In genomic region chr14:53042480-53042879, GRCh38 we compare ENCODE assay signal across 15 cellular contexts.
DNase-seq lines count a peak whose midpoint lies in the region; ATAC-seq, FAIRE-seq and TF ChIP-seq lines count a peak whose summit lies in the region.
"Had no signal": no experiment of that assay in that cellular context is flagged by ENCODE, and none has a peak within 500 bp of the region (broad histone marks: within the 10 kb centered on the region; RNA-seq: fewer than 3 reads in every experiment).

No MANE protein-coding gene starts in this region.

- H3K36me3 ChIP-seq in hepatocyte (replicated peaks; ENCODE audit: insufficient read depth, low read depth): no peaks in the 10 kb centered on the region

- H3K4me1 Mint-ChIP-seq in WTC11: no peaks in the 10 kb centered on the region
- H3K4me1 Mint-ChIP-seq: activated naive CD8-positive, alpha-beta T cell treated with anti-CD3 and anti-CD28 coated beads, Interleukin-2, amount 50 U/mL, for 24 hours had no signal

- H3K27me3 Mint-ChIP-seq in WTC11 (ENCODE audit: low read depth): no peaks in the 10 kb centered on the region
- H3K27me3 Mint-ChIP-seq: activated naive CD8-positive, alpha-beta T cell treated with anti-CD3 and anti-CD28 coated beads, Interleukin-2, amount 50 U/mL, for 24 hours; dendritic cell treated with granulocyte-macrophage colony-stimulating factor and Interleukin-4, amounts not matched to agents 40 ng/mL and 50 ng/mL, for 4 days had no signal

- H3K27ac Mint-ChIP-seq in WTC11: no peak overlapping the region
- H3K27ac Mint-ChIP-seq: activated naive CD8-positive, alpha-beta T cell treated with anti-CD3 and anti-CD28 coated beads, Interleukin-2, amount 50 U/mL, for 24 hours; activated T-cell treated with anti-CD3 and anti-CD28 coated beads, Interleukin-2, amount 50 U/mL, for 72 hours; dendritic cell treated with granulocyte-macrophage colony-stimulating factor and Interleukin-4, amounts not matched to agents 40 ng/mL and 50 ng/mL, for 4 days had no signal

- no peak overlapping the region for H3K4me3 Mint-ChIP-seq in WTC11
- H3K4me3 Mint-ChIP-seq: activated naive CD8-positive, alpha-beta T cell treated with anti-CD3 and anti-CD28 coated beads, Interleukin-2, amount 50 U/mL, for 24 hours; activated T-cell treated with anti-CD3 and anti-CD28 coated beads, Interleukin-2, amount 50 U/mL, for 72 hours; dendritic cell treated with granulocyte-macrophage colony-stimulating factor and Interleukin-4, amounts not matched to agents 40 ng/mL and 50 ng/mL, for 4 days had no signal

- CTCF ChIA-PET in WTC11 (lab: Charles Lee): no interaction called here

- DNase-seq in D721Med (ENCODE audit: insufficient read length, low spot score): no peak
- DNase-seq in choroid plexus epithelial cell (ENCODE audit: low read depth): peak; percentile 90
- DNase-seq in hepatocyte (ENCODE audit: low spot score): no peak
- DNase-seq in sciatic nerve (ENCODE audit: low spot score): no peak
- DNase-seq in T1000 (lab: John Stamatoyannopoulos, UW): no peak
- no peak for DNase-seq in WTC11 (ENCODE audit: low spot score)
- DNase-seq in SHP77 (lab: John Stamatoyannopoulos, UW): no peak
- DNase-seq: activated CD4-positive, alpha-beta T cell treated with anti-CD3 and anti-CD28 coated beads, Interleukin-2, amount 50 U/mL, for 48 hours; activated naive CD8-positive, alpha-beta T cell treated with anti-CD3 and anti-CD28 coated beads, Interleukin-2, amount 50 U/mL, for 24 hours; activated T-cell treated with anti-CD3 and anti-CD28 coated beads, Interleukin-2, amount 50 U/mL, for 72 hours; NCI-H1436 treated with DMSO at 0.1 percent for 48 hours had no signal

- TF ChIP-seq CTCF in D721Med (IDR thresholded peaks at IDR 0.05; ENCODE audit: insufficient read depth, missing control alignments) (no peak), choroid plexus epithelial cell (conservative IDR thresholded peaks at IDR 0.05; ENCODE audit: low read depth, low read length) (no peak), hepatocyte (IDR thresholded peaks at IDR 0.05; ENCODE audit: poor library complexity) (no peak), WTC11 (IDR thresholded peaks at IDR 0.05) (no peak)

- no peaks in the 10 kb centered on the region for H3K79me2 ChIP-seq in hepatocyte

- 61% methylated on average over 4 of the region's 4 CpGs for WGBS in hepatocyte (ENCODE audit: low lambda C conversion rate, missing lambda C conversion rate)

- POLR2A ChIA-PET in WTC11 (lab: Charles Lee): no interaction called here

- no peak overlapping the region for H2AFZ ChIP-seq in hepatocyte

- H3K9me3 ChIP-seq in hepatocyte (ENCODE audit: low read depth): no peaks in the 10 kb centered on the region

- peaks cover 26% of the 10 kb centered on the region for H3K36me3 Mint-ChIP-seq in WTC11

- intact Hi-C loops in sciatic nerve (cut with DNase I): no loop called here

- no peaks in the 10 kb centered on the region for H3K9me2 ChIP-seq in hepatocyte (replicated peaks; ENCODE audit: insufficient read depth)

- H3K27me3 ChIP-seq in hepatocyte: no peaks in the 10 kb centered on the region

- no peaks in the 10 kb centered on the region for H3K4me1 ChIP-seq in hepatocyte (ENCODE audit: insufficient read depth)

- ATAC-seq in sciatic nerve (peak; percentile 62), HG02970 (IDR thresholded peaks at IDR 0.05; ENCODE audit: low FRiP score, unreplicated experiment) (no peak), WTC11 (no peak)
- ATAC-seq: activated naive CD8-positive, alpha-beta T cell treated with anti-CD3 and anti-CD28 coated beads, Interleukin-2, amount 50 U/mL, for 24 hours; activated T-cell treated with anti-CD3 and anti-CD28 coated beads, Interleukin-2, amount 50 U/mL, for 72 hours had no signal

- peak; percentile 29 for FAIRE-seq in D721Med (lab: Jason Lieb, UNC)
- FAIRE-seq: GM18507, GM19239 had no signal

- no peaks in the 10 kb centered on the region for H4K20me1 ChIP-seq in hepatocyte (ENCODE audit: insufficient read depth, poor library complexity, severe bottlenecking)

- H3K27ac ChIP-seq in hepatocyte: peak overlapping the region; percentile 64

- peaks cover 2% of the 10 kb centered on the region; the same call in 1 of the 2 replicates for H3K9me3 Mint-ChIP-seq in WTC11
- H3K9me3 Mint-ChIP-seq: activated T-cell treated with anti-CD3 and anti-CD28 coated beads, Interleukin-2, amount 50 U/mL, for 72 hours had no signal

- H3K4me3 ChIP-seq in choroid plexus epithelial cell (ENCODE audit: low read depth, low read length): no peak overlapping the region
- no peak overlapping the region for H3K4me3 ChIP-seq in hepatocyte

- H3K4me2 ChIP-seq in hepatocyte: peak overlapping the region; percentile 55

TF ChIP-seq in WTC11, 78 proteins besides CTCF, POLR2A, EP300 and RAD21:
- TF ChIP-seq RORB (CRISPR knock-in tag; IDR thresholded peaks at IDR 0.05): no peak
- no peak for TF ChIP-seq ZNF281 (CRISPR knock-in tag; IDR thresholded peaks at IDR 0.05)
- TF ChIP-seq ZNF232 (CRISPR knock-in tag; IDR thresholded peaks at IDR 0.05): no peak
- TF ChIP-seq OVOL2 (CRISPR knock-in tag; IDR thresholded peaks at IDR 0.05; ENCODE audit: borderline replicate concordance): no peak
- no peak for TF ChIP-seq USF2 (CRISPR knock-in tag; IDR thresholded peaks at IDR 0.05)
- TF ChIP-seq ZBTB21 (CRISPR knock-in tag; IDR thresholded peaks at IDR 0.05; ENCODE audit: borderline replicate concordance): no peak
- TF ChIP-seq EMX1 (CRISPR knock-in tag; IDR thresholded peaks at IDR 0.05): no peak
- TF ChIP-seq PRRX2 (CRISPR knock-in tag; IDR thresholded peaks at IDR 0.05): no peak
- no peak for TF ChIP-seq E2F1 (CRISPR knock-in tag; IDR thresholded peaks at IDR 0.05)
- TF ChIP-seq ATF3 (CRISPR knock-in tag; conservative IDR thresholded peaks at IDR 0.05): no peak
- no peak for TF ChIP-seq CREB1 (CRISPR knock-in tag; IDR thresholded peaks at IDR 0.05)
- TF ChIP-seq ETV6 (CRISPR knock-in tag; IDR thresholded peaks at IDR 0.05): no peak
- TF ChIP-seq ATF1 (CRISPR knock-in tag; IDR thresholded peaks at IDR 0.05): no peak
- TF ChIP-seq JUN (CRISPR knock-in tag; IDR thresholded peaks at IDR 0.05): no peak
- no peak for TF ChIP-seq TEAD4 (CRISPR knock-in tag; IDR thresholded peaks at IDR 0.05)
- TF ChIP-seq USF1 (CRISPR knock-in tag; IDR thresholded peaks at IDR 0.05): no peak
- no peak for TF ChIP-seq GRHL2 (CRISPR knock-in tag; IDR thresholded peaks at IDR 0.05; ENCODE audit: insufficient replicate concordance, severe bottlenecking)
- TF ChIP-seq NR2C2 (CRISPR knock-in tag; IDR thresholded peaks at IDR 0.05): no peak
- no peak for TF ChIP-seq ZNF423 (CRISPR knock-in tag; IDR thresholded peaks at IDR 0.05)
